In the genomic region with DNA sequence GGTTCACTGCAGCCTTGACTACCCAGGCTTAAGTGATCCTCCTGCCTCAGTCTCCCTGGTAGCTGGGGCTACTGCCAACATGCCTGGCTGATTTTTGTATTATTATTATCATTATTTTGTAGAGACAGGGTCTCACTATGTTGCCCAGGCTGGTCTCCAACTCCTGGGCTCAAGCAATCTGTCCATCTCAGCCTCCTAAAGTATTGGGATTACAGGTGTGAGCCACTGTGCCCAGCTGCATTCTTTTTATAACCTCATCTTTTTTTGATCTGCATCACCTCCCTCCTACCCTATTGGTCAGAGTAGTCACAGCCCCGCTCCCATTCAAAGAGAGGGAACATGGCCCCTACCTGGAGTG, we compare ENCODE assay signal across 1 cellular context.
TF ChIP-seq lines count a peak whose summit lies in the region.

No MANE protein-coding gene starts in this region.

TF ChIP-seq in GM12878, 131 proteins besides CTCF, POLR2A, EP300 and RAD21:
- TF ChIP-seq JUNB (IDR thresholded peaks at IDR 0.05) (no peak), ZNF207 (IDR thresholded peaks at IDR 0.05; ENCODE audit: borderline replicate concordance) (no peak), NR2F1 (conservative IDR thresholded peaks at IDR 0.05) (peak; percentile 9; the same call in 1 of the 2 replicates), YY1 (IDR thresholded peaks at IDR 0.05; ENCODE audit: low read depth, low read length) (0 out of 2 replicates have a peak, but pooled peaks have one; percentile 3), NBN (IDR thresholded peaks at IDR 0.05) (no peak), SP1 (IDR thresholded peaks at IDR 0.05; ENCODE audit: low read depth, low read length) (peak; percentile 3), MEF2B (IDR thresholded peaks at IDR 0.05; ENCODE audit: partially characterized antibody, poor library complexity, severe bottlenecking) (no peak), POLR2AphosphoS5 (IDR thresholded peaks at IDR 0.05; ENCODE audit: low read length) (no peak)
- TF ChIP-seq, protein P1, sequence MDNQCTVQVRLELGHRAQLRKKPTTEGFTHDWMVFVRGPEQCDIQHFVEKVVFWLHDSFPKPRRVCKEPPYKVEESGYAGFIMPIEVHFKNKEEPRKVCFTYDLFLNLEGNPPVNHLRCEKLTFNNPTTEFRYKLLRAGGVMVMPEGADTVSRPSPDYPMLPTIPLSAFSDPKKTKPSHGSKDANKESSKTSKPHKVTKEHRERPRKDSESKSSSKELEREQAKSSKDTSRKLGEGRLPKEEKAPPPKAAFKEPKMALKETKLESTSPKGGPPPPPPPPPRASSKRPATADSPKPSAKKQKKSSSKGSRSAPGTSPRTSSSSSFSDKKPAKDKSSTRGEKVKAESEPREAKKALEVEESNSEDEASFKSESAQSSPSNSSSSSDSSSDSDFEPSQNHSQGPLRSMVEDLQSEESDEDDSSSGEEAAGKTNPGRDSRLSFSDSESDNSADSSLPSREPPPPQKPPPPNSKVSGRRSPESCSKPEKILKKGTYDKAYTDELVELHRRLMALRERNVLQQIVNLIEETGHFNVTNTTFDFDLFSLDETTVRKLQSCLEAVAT (IDR thresholded peaks at IDR 0.05), result peak; percentile 9; the same call in 1 of the 2 replicates
- TF ChIP-seq, protein P2, sequence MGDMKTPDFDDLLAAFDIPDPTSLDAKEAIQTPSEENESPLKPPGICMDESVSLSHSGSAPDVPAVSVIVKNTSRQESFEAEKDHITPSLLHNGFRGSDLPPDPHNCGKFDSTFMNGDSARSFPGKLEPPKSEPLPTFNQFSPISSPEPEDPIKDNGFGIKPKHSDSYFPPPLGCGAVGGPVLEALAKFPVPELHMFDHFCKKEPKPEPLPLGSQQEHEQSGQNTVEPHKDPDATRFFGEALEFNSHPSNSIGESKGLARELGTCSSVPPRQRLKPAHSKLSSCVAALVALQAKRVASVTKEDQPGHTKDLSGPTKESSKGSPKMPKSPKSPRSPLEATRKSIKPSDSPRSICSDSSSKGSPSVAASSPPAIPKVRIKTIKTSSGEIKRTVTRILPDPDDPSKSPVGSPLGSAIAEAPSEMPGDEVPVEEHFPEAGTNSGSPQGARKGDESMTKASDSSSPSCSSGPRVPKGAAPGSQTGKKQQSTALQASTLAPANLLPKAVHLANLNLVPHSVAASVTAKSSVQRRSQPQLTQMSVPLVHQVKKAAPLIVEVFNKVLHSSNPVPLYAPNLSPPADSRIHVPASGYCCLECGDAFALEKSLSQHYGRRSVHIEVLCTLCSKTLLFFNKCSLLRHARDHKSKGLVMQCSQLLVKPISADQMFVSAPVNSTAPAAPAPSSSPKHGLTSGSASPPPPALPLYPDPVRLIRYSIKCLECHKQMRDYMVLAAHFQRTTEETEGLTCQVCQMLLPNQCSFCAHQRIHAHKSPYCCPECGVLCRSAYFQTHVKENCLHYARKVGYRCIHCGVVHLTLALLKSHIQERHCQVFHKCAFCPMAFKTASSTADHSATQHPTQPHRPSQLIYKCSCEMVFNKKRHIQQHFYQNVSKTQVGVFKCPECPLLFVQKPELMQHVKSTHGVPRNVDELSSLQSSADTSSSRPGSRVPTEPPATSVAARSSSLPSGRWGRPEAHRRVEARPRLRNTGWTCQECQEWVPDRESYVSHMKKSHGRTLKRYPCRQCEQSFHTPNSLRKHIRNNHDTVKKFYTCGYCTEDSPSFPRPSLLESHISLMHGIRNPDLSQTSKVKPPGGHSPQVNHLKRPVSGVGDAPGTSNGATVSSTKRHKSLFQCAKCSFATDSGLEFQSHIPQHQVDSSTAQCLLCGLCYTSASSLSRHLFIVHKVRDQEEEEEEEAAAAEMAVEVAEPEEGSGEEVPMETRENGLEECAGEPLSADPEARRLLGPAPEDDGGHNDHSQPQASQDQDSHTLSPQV (IDR thresholded peaks at IDR 0.05), result no peak
- TF ChIP-seq, protein P3, sequence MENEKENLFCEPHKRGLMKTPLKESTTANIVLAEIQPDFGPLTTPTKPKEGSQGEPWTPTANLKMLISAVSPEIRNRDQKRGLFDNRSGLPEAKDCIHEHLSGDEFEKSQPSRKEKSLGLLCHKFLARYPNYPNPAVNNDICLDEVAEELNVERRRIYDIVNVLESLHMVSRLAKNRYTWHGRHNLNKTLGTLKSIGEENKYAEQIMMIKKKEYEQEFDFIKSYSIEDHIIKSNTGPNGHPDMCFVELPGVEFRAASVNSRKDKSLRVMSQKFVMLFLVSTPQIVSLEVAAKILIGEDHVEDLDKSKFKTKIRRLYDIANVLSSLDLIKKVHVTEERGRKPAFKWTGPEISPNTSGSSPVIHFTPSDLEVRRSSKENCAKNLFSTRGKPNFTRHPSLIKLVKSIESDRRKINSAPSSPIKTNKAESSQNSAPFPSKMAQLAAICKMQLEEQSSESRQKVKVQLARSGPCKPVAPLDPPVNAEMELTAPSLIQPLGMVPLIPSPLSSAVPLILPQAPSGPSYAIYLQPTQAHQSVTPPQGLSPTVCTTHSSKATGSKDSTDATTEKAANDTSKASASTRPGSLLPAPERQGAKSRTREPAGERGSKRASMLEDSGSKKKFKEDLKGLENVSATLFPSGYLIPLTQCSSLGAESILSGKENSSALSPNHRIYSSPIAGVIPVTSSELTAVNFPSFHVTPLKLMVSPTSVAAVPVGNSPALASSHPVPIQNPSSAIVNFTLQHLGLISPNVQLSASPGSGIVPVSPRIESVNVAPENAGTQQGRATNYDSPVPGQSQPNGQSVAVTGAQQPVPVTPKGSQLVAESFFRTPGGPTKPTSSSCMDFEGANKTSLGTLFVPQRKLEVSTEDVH (IDR thresholded peaks at IDR 0.05; ENCODE audit: low read depth, partially characterized antibody), result no peak
- TF ChIP-seq, protein P4, sequence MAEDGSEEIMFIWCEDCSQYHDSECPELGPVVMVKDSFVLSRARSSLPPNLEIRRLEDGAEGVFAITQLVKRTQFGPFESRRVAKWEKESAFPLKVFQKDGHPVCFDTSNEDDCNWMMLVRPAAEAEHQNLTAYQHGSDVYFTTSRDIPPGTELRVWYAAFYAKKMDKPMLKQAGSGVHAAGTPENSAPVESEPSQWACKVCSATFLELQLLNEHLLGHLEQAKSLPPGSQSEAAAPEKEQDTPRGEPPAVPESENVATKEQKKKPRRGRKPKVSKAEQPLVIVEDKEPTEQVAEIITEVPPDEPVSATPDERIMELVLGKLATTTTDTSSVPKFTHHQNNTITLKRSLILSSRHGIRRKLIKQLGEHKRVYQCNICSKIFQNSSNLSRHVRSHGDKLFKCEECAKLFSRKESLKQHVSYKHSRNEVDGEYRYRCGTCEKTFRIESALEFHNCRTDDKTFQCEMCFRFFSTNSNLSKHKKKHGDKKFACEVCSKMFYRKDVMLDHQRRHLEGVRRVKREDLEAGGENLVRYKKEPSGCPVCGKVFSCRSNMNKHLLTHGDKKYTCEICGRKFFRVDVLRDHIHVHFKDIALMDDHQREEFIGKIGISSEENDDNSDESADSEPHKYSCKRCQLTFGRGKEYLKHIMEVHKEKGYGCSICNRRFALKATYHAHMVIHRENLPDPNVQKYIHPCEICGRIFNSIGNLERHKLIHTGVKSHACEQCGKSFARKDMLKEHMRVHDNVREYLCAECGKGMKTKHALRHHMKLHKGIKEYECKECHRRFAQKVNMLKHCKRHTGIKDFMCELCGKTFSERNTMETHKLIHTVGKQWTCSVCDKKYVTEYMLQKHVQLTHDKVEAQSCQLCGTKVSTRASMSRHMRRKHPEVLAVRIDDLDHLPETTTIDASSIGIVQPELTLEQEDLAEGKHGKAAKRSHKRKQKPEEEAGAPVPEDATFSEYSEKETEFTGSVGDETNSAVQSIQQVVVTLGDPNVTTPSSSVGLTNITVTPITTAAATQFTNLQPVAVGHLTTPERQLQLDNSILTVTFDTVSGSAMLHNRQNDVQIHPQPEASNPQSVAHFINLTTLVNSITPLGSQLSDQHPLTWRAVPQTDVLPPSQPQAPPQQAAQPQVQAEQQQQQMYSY (CRISPR knock-in tag; IDR thresholded peaks at IDR 0.05), result no peak
- TF ChIP-seq, protein P5, sequence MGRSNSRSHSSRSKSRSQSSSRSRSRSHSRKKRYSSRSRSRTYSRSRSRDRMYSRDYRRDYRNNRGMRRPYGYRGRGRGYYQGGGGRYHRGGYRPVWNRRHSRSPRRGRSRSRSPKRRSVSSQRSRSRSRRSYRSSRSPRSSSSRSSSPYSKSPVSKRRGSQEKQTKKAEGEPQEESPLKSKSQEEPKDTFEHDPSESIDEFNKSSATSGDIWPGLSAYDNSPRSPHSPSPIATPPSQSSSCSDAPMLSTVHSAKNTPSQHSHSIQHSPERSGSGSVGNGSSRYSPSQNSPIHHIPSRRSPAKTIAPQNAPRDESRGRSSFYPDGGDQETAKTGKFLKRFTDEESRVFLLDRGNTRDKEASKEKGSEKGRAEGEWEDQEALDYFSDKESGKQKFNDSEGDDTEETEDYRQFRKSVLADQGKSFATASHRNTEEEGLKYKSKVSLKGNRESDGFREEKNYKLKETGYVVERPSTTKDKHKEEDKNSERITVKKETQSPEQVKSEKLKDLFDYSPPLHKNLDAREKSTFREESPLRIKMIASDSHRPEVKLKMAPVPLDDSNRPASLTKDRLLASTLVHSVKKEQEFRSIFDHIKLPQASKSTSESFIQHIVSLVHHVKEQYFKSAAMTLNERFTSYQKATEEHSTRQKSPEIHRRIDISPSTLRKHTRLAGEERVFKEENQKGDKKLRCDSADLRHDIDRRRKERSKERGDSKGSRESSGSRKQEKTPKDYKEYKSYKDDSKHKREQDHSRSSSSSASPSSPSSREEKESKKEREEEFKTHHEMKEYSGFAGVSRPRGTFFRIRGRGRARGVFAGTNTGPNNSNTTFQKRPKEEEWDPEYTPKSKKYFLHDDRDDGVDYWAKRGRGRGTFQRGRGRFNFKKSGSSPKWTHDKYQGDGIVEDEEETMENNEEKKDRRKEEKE (IDR thresholded peaks at IDR 0.05), result no peak
- TF ChIP-seq, protein P6, sequence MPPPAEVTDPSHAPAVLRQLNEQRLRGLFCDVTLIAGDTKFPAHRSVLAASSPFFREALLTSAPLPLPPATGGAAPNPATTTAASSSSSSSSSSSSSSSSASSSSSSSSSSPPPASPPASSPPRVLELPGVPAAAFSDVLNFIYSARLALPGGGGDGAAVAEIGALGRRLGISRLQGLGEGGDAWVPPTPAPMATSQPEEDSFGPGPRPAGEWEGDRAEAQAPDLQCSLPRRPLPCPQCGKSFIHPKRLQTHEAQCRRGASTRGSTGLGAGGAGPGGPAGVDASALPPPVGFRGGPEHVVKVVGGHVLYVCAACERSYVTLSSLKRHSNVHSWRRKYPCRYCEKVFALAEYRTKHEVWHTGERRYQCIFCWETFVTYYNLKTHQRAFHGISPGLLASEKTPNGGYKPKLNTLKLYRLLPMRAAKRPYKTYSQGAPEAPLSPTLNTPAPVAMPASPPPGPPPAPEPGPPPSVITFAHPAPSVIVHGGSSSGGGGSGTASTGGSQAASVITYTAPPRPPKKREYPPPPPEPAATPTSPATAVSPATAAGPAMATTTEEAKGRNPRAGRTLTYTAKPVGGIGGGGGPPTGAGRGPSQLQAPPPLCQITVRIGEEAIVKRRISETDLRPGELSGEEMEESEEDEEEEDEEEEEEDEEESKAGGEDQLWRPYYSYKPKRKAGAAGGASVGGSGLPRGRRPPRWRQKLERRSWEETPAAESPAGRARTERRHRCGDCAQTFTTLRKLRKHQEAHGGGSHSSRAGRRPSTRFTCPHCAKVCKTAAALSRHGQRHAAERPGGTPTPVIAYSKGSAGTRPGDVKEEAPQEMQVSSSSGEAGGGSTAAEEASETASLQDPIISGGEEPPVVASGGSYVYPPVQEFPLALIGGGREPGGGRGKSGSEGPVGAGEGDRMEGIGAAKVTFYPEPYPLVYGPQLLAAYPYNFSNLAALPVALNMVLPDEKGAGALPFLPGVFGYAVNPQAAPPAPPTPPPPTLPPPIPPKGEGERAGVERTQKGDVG (CRISPR knock-in tag; IDR thresholded peaks at IDR 0.05), result no peak
